In genomic region chr3:161770532-161771386, GRCh38 we compare ENCODE assay signal across 8 cellular contexts.
DNase-seq lines count a peak whose midpoint lies in the region; ATAC-seq lines count a peak whose summit lies in the region.

No MANE protein-coding gene starts in this region.

- peak; percentile 8 to 28 for DNase-seq in SJCRH30
- DNase-seq in NCI-H2227 (lab: John Stamatoyannopoulos, UW; ENCODE audit: unreplicated experiment), result no peak
- DNase-seq in NCI-H226, result no peak
- DNase-seq in activated CD8-positive, alpha-beta memory T cell treated with anti-CD3 and anti-CD28 coated beads, Interleukin-2, amount 50 U/mL, for 48 hours, result no peak
- no peak for DNase-seq in dermis blood vessel endothelial cell

- H3K4me2 ChIP-seq in BLaER1, result peak overlapping the region; percentile 40

- H3K4me3 ChIP-seq in BLaER1, result no peak overlapping the region
- H3K4me3 ChIP-seq in SJCRH30, result no peak overlapping the region

- H4K20me1 ChIP-seq in BLaER1, result no peaks in the 10 kb centered on the region

- H3K9me3 ChIP-seq in BLaER1 (no peaks in the 10 kb centered on the region), SJCRH30 (replicated peaks) (no peaks in the 10 kb centered on the region)

- H3K36me3 ChIP-seq in BLaER1, result no peaks in the 10 kb centered on the region
- no peaks in the 10 kb centered on the region for H3K36me3 ChIP-seq in SJCRH30

- H3K27ac ChIP-seq in BLaER1 (no peak overlapping the region), SJCRH30 (peak overlapping the region; percentile 12; the same call in 1 of the 2 replicates)

- H3K4me1 ChIP-seq in BLaER1 (peaks cover 14% of the 10 kb centered on the region), SJCRH30 (peaks cover 7% of the 10 kb centered on the region; the same call in 1 of the 2 replicates)

- H3K9ac ChIP-seq in BLaER1, result no peak overlapping the region

- no peaks in the 10 kb centered on the region for H3K27me3 ChIP-seq in BLaER1
- H3K27me3 ChIP-seq in SJCRH30, result no peaks in the 10 kb centered on the region

- ATAC-seq in GM19043 (IDR thresholded peaks at IDR 0.05; ENCODE audit: low read depth, unreplicated experiment), result peak; percentile 76
- ATAC-seq in HG02973 (IDR thresholded peaks at IDR 0.05; ENCODE audit: unreplicated experiment), result peak; percentile 91

Comparison
In these comparisons a context has a peak if more than half of its experiments do, and no peak if none do; other contexts are left out.
1. DNase-seq: peak in SJCRH30 (2 of 2); none in NCI-H2227 (single experiment), NCI-H226 (single experiment), activated CD8-positive, alpha-beta memory T cell treated with anti-CD3 and anti-CD28 coated beads, Interleukin-2, amount 50 U/mL, for 48 hours (single experiment) and dermis blood vessel endothelial cell (single experiment).